Comparison of ENCODE assay signal across 8 cellular contexts in the genomic region with DNA sequence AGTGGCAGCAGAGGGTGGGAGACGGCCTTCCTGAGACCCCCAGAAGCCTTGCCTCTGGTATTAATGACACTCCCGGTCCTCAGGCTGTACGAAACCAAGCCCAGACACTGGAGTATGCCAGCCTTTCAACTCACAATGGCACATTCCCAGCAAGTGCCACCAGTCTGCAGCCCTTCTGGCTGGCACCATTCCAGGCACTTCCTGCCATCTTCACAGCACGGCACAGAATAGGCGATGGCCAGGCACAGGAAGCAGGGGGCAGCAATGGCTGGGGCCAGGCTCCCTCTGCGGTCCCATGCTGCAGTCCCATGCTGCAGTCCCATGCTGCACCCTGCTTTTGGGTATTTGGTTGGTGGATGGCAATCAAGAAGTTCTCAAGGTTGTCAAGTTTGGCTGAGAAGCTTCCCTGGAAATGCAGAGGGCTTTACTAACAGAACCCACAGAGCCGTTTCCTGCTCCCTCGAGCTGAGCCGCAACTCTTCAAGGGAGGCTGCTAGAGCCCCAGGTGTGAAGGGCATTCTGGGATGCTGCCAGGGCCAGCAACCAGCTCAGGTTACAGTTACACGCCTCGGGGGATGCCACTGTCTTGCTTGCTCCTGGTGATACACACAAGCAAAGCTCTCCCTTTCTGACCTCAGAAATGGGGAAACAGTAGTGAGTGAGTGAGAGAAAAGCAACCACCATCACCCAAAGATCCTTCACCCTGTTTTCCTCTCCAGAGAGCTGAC. TPM values are rescaled to one million over a fixed set of nuclear protein-coding genes. Genes with fewer than 3 reads are reported as not detected.
DNase-seq lines count a peak whose midpoint lies in the region; ATAC-seq and TF ChIP-seq lines count a peak whose summit lies in the region.

No MANE protein-coding gene starts in this region.

- H3K9me3 ChIP-seq in stomach (no peaks in the 10 kb centered on the region), gastroesophageal sphincter (no peaks in the 10 kb centered on the region)

- CTCF ChIA-PET in activated CD8-positive, alpha-beta memory T cell treated with anti-CD3 and anti-CD28 coated beads, Interleukin-2, amount 10 ng/mL, durations not matched to agents 7 days and 5 days (lab: Charles Lee): interaction anchor here (2.3 to 2.4 kb wide), 2 partner anchors 10 to 39 kb away, joined by 8 to 14 read pairs; a partner anchor contains a TSS

- no peaks in the 10 kb centered on the region for H3K36me3 ChIP-seq in stomach
- no peaks in the 10 kb centered on the region for H3K36me3 ChIP-seq in gastroesophageal sphincter

- no peak for TF ChIP-seq CTCF in stomach (IDR thresholded peaks at IDR 0.05)
- TF ChIP-seq CTCF in gastroesophageal sphincter (IDR thresholded peaks at IDR 0.05): no peak

- H3K4me1 ChIP-seq in stomach (peaks cover 46 to 54% (median 51%) of the 10 kb centered on the region in 4 donors), gastroesophageal sphincter (peaks cover 0 to 31% (median 6%) of the 10 kb centered on the region in 3 donors)

- no peaks in the 10 kb centered on the region for H3K27me3 Mint-ChIP-seq in activated CD8-positive, alpha-beta memory T cell treated with anti-CD3 and anti-CD28 coated beads, Interleukin-2, amount 10 ng/mL, durations not matched to agents 7 days and 5 days

- no peak overlapping the region for H3K27ac Mint-ChIP-seq in activated CD8-positive, alpha-beta memory T cell treated with anti-CD3 and anti-CD28 coated beads, Interleukin-2, amount 10 ng/mL, durations not matched to agents 7 days and 5 days

- ATAC-seq in activated CD8-positive, alpha-beta memory T cell treated with anti-CD3 and anti-CD28 coated beads, Interleukin-2, amount 10 ng/mL, durations not matched to agents 7 days and 5 days: peak; percentile 43
- no peak for ATAC-seq in gastroesophageal sphincter
- no peak for ATAC-seq in GM18505 (IDR thresholded peaks at IDR 0.05; ENCODE audit: unreplicated experiment)

- WGBS in stomach, 5 donors: 36 to 52% (median 39%) methylated on average over 9 to 11 of the region's 11 CpGs
- 66% methylated on average over 2 of the region's 11 CpGs; no CpG with 5 or more reads in 1 of the 2 donors for WGBS in gastroesophageal sphincter (ENCODE audit: low coverage in 1 of 2), 2 donors

- no peak overlapping the region for H3K4me3 ChIP-seq in stomach
- no peak overlapping the region for H3K4me3 ChIP-seq in gastroesophageal sphincter

- intact Hi-C loops in stomach (cut with DNase I; ENCODE audit: low total_unique reads): no loop called here

- no peak for TF ChIP-seq POLR2A in stomach (IDR thresholded peaks at IDR 0.05)
- no peak for TF ChIP-seq POLR2A in gastroesophageal sphincter (IDR thresholded peaks at IDR 0.05)
- TF ChIP-seq POLR2A in GM18505 (IDR thresholded peaks at IDR 0.05; ENCODE audit: borderline replicate concordance, extremely low read depth, insufficient read depth, insufficient read length): no peak

- peak overlapping the region; percentile 94 for H3K27ac ChIP-seq in cingulate gyrus (ENCODE audit: low read depth, low read length)
- peak overlapping the region; percentile 9 to 80 (median 71) for H3K27ac ChIP-seq in stomach
- H3K27ac ChIP-seq in gastroesophageal sphincter: no peak overlapping the region

- TF ChIP-seq EP300 in stomach (IDR thresholded peaks at IDR 0.05) (no peak), gastroesophageal sphincter (IDR thresholded peaks at IDR 0.05) (no peak)

- H3K4me1 Mint-ChIP-seq in activated CD8-positive, alpha-beta memory T cell treated with anti-CD3 and anti-CD28 coated beads, Interleukin-2, amount 10 ng/mL, durations not matched to agents 7 days and 5 days: peaks cover 14% of the 10 kb centered on the region

- no peak overlapping the region for H3K4me3 Mint-ChIP-seq in activated CD8-positive, alpha-beta memory T cell treated with anti-CD3 and anti-CD28 coated beads, Interleukin-2, amount 10 ng/mL, durations not matched to agents 7 days and 5 days

- H3K36me3 Mint-ChIP-seq in activated CD8-positive, alpha-beta memory T cell treated with anti-CD3 and anti-CD28 coated beads, Interleukin-2, amount 10 ng/mL, durations not matched to agents 7 days and 5 days: no peaks in the 10 kb centered on the region

- DNase-seq in activated CD8-positive, alpha-beta memory T cell treated with anti-CD3 and anti-CD28 coated beads, Interleukin-2, amount 10 ng/mL, durations not matched to agents 7 days and 5 days: no peak
- no peak for DNase-seq in activated CD8-positive, alpha-beta memory T cell treated with anti-CD3 and anti-CD28 coated beads for 24 hours
- DNase-seq in NCI-H345 (lab: John Stamatoyannopoulos, UW) (peak; percentile 91), stomach (peak; percentile 75), ecto neural progenitor cell (ENCODE audit: low spot score) (no peak)

- H3K27me3 ChIP-seq in stomach (no peaks in the 10 kb centered on the region), gastroesophageal sphincter (no peaks in the 10 kb centered on the region)

- no peaks in the 10 kb centered on the region for H3K9me3 Mint-ChIP-seq in activated CD8-positive, alpha-beta memory T cell treated with anti-CD3 and anti-CD28 coated beads, Interleukin-2, amount 10 ng/mL, durations not matched to agents 7 days and 5 days (ENCODE audit: low read depth)

RNA-seq across cellular contexts. Expression of a gene that starts 23.8 kb away (rescaled TPM):
- total RNA-seq in activated CD8-positive, alpha-beta memory T cell treated with anti-CD3 and anti-CD28 coated beads, Interleukin-2, amount 10 ng/mL, durations not matched to agents 7 days and 5 days: 10 to 100 TPM; 29.0 to 29.8 TPM
- total RNA-seq in stomach (10 to 100 TPM in 4 of 5 donors, 1 to 10 TPM in 1; 7.3 to 37.9 (median 19.2) TPM), gastroesophageal sphincter (10 to 100 TPM in 2 of 4 donors, 1 to 10 TPM in 2; 7.1 to 17.5 (median 9.2) TPM)
- polyA plus RNA-seq in stomach: 10 to 100 TPM in 1 of 3 donors, 1 to 10 TPM in 2; 2.1 to 12.7 (median 7.9) TPM

RNA-seq across cellular contexts. Expression of a gene that starts 37.4 kb away (rescaled TPM):
- 10 to 100 TPM; 24.1 to 25.7 TPM for total RNA-seq in activated CD8-positive, alpha-beta memory T cell treated with anti-CD3 and anti-CD28 coated beads, Interleukin-2, amount 10 ng/mL, durations not matched to agents 7 days and 5 days
- total RNA-seq in stomach (100 to 1,000 TPM in 1 of 5 donors, 10 to 100 TPM in 2, 1 to 10 TPM in 1, under 1 TPM in 1; 0.58 to 124 (median 19.4) TPM), gastroesophageal sphincter (10 to 100 TPM in 3 of 4 donors, 1 to 10 TPM in 1; 9.5 to 14.8 (median 11.7) TPM)
- polyA plus RNA-seq in stomach: 10 to 100 TPM in 2 of 3 donors, 1 to 10 TPM in 1; 9.7 to 22.5 (median 10.1) TPM

Comparison
In these comparisons a context has a peak if more than half of its experiments do, and no peak if none do; other contexts are left out.
1. DNase-seq: peak in NCI-H345 (single experiment) and stomach (single experiment); none in activated CD8-positive, alpha-beta memory T cell treated with anti-CD3 and anti-CD28 coated beads, Interleukin-2, amount 10 ng/mL, durations not matched to agents 7 days and 5 days (single experiment), activated CD8-positive, alpha-beta memory T cell treated with anti-CD3 and anti-CD28 coated beads for 24 hours (single experiment) and ecto neural progenitor cell (single experiment).
2. H3K27ac ChIP-seq: peak in cingulate gyrus (single experiment) and stomach (5 of 5); none in gastroesophageal sphincter (0 of 4).